ENCODE assay signal across 13 cellular contexts in the genomic region with DNA sequence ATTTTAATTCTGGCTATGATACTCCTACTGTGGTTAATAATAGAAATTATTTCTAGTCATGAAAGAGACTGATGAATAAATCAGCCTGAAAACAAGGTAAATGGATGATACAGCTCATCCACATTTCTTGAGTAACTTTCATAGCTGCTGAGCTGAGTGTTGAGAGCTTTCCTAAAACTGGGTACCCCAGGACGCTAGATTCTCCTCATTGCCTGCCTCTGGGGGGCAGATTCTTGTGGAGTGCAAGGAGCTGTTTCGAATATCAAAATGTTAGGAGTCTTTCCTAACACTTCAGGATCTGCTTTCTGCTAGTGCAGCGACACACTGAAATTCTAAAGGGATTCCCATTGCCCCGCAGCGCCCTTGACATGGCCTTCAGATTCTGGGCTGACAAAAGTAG. TPM values are rescaled to one million over a fixed set of nuclear protein-coding genes. Genes with fewer than 3 reads are reported as not detected.
A peak's percentile ranks its signal among the peaks of the same experiment; 100 is the strongest.
DNase-seq lines count a peak whose midpoint lies in the region; ATAC-seq, FAIRE-seq and TF ChIP-seq lines count a peak whose summit lies in the region.
"Had no signal": no experiment of that assay in that cellular context is flagged by ENCODE, and none has a peak within 500 bp of the region (broad histone marks: within the 10 kb centered on the region; RNA-seq: fewer than 3 reads in every experiment).

No MANE protein-coding gene starts in this region.

- CTCF ChIA-PET in K562 (lab: Yijun Ruan, JAX; ENCODE audit: low intra/inter-chr PET ratio): interaction anchor here (3.4 kb wide), 1 partner anchor 228 kb away, joined by 44 read pairs; no protein-coding TSS in a partner anchor

- H3K79me2 ChIP-seq in K562 (ENCODE audit: control insufficient read depth, insufficient read depth, low read length) (peaks cover 69% of the 10 kb centered on the region), neural progenitor cell (ENCODE audit: low read depth) (peaks cover 56% of the 10 kb centered on the region), MM.1S (ENCODE audit: low read length) (peaks cover 26% of the 10 kb centered on the region)

- intact Hi-C loops in K562 (cut with micrococcal nuclease): loop anchor here (5.0 to 10.0 kb wide), 3 partner anchors 66 to 406 kb away; a partner anchor contains a TSS

- H3K27ac ChIP-seq in KOPT-K1 (ENCODE audit: low read depth, low read length, poor library complexity, severe bottlenecking) (peak overlapping the region; percentile 96), K562 (ENCODE audit: extremely low read depth, low read depth, low read length) (no peak overlapping the region), neural progenitor cell (no peak overlapping the region), MM.1S (ENCODE audit: low read length) (no peak overlapping the region)
- H3K27ac ChIP-seq: esophagus muscularis mucosa had no signal

- peaks cover 16 to 37% of the 10 kb centered on the region in 2 experiments; a peak in 3 of 5 replicates for H3K4me1 ChIP-seq in K562 (replicated peaks in 1 of 2; ENCODE audit: control insufficient read depth in 2 of 2, insufficient read depth in 2 of 2, low read length in 2 of 2)
- peaks cover 22% of the 10 kb centered on the region for H3K4me1 ChIP-seq in neural progenitor cell
- peaks cover 11% of the 10 kb centered on the region for H3K4me1 ChIP-seq in MM.1S (ENCODE audit: low read length)

- DNase-seq in SIG-M5 treated with dmso at 0.1 percent for 504 hours (lab: John Stamatoyannopoulos, UW; ENCODE audit: unreplicated experiment) (peak; percentile 18), SIG-M5 (lab: John Stamatoyannopoulos, UW) (no peak), K562 (ENCODE audit: extremely low read depth in 1 of 4, low spot score in 3 of 4) (peak in 2 of 4 experiments; percentile 16 to 33), neural progenitor cell (ENCODE audit: low spot score) (peak; percentile 35), left lobe of liver (ENCODE audit: low spot score) (no peak), MM.1S (no peak)
- DNase-seq: MV-4-11; NCI-H69; stimulated activated naive CD8-positive, alpha-beta T cell treated with anti-CD3 and anti-CD28 coated beads, Interleukin-15, Interleukin-2, amounts not matched to agents 100 U/mL and 50 U/mL, for 24 hours had no signal

- H3K9me3 ChIP-seq in KOPT-K1 (ENCODE audit: insufficient read depth, low read length, poor library complexity, severe bottlenecking): no peaks in the 10 kb centered on the region
- H3K9me3 ChIP-seq in K562 (replicated peaks; ENCODE audit: control insufficient read depth, insufficient read depth, low read depth, low read length): no peaks in the 10 kb centered on the region
- no peaks in the 10 kb centered on the region for H3K9me3 ChIP-seq in neural progenitor cell (ENCODE audit: low read depth)
- H3K9me3 ChIP-seq in MM.1S (replicated peaks; ENCODE audit: insufficient read depth, low read length): no peaks in the 10 kb centered on the region
- H3K9me3 ChIP-seq: esophagus muscularis mucosa had no signal

- no peak overlapping the region for H2AFZ ChIP-seq in K562 (ENCODE audit: low read depth, low read length)
- no peak overlapping the region for H2AFZ ChIP-seq in neural progenitor cell (replicated peaks)
- no peak overlapping the region for H2AFZ ChIP-seq in MM.1S (ENCODE audit: low read length)

- FAIRE-seq in K562 (lab: Jason Lieb, UNC): no peak
- FAIRE-seq: bronchial epithelial cell had no signal

- TF ChIP-seq CTCF in K562 (IDR thresholded peaks at IDR 0.05 in 2 of 3, conservative IDR thresholded peaks at IDR 0.05 in 1 of 3; ENCODE audit: insufficient read depth in 2 of 3, low read depth in 1 of 3, low read length in 3 of 3) (peak in 2 of 3 experiments; percentile 16 to 35; a peak in 3 of 6 replicates), neural progenitor cell (IDR thresholded peaks at IDR 0.05) (peak; percentile 29), MM.1S (IDR thresholded peaks at IDR 0.05; ENCODE audit: low read length) (no peak)

- H4K20me1 ChIP-seq in K562 (replicated peaks; ENCODE audit: control insufficient read depth, insufficient read depth, low read length) (peaks cover 11% of the 10 kb centered on the region), neural progenitor cell (ENCODE audit: low read depth) (peaks cover 4% of the 10 kb centered on the region), MM.1S (ENCODE audit: insufficient read depth, low read length) (no peaks in the 10 kb centered on the region)

- H3K27me3 ChIP-seq in K562 (ENCODE audit: control insufficient read depth in 2 of 2, insufficient read depth in 2 of 2, low read length in 2 of 2): no peaks in the 10 kb centered on the region
- H3K27me3 ChIP-seq in neural progenitor cell: no peaks in the 10 kb centered on the region
- no peaks in the 10 kb centered on the region for H3K27me3 ChIP-seq in MM.1S (replicated peaks; ENCODE audit: insufficient read depth, low read length)
- H3K27me3 ChIP-seq: esophagus muscularis mucosa had no signal

- TF ChIP-seq POLR2A in K562 (conservative IDR thresholded peaks at IDR 0.05): no peak

- peaks cover 34% of the 10 kb centered on the region for H3K4me1 Mint-ChIP-seq in neural progenitor cell

- H3K36me3 Mint-ChIP-seq in neural progenitor cell: peaks cover 5% of the 10 kb centered on the region

- 60% methylated on average over 5 of the region's 5 CpGs for WGBS in K562 (ENCODE audit: insufficient coverage, low coverage, missing lambda C conversion rate)

- TF ChIP-seq EP300 in K562 (IDR thresholded peaks at IDR 0.05; ENCODE audit: low read length): no peak

- TF ChIP-seq RAD21 in K562 (CRISPR knock-in tag; conservative IDR thresholded peaks at IDR 0.05 in 1 of 2, IDR thresholded peaks at IDR 0.05 in 1 of 2): no peak

- H3K9me3 Mint-ChIP-seq in neural progenitor cell: no peaks in the 10 kb centered on the region

- no peak for ATAC-seq in K562
- no peak for ATAC-seq in GM21786 (IDR thresholded peaks at IDR 0.05; ENCODE audit: unreplicated experiment)
- ATAC-seq in left lobe of liver: no peak
- ATAC-seq: stimulated activated naive CD8-positive, alpha-beta T cell treated with anti-CD3 and anti-CD28 coated beads, Interleukin-15, Interleukin-2, amounts not matched to agents 100 U/mL and 50 U/mL, for 24 hours had no signal

- H3K4me3 ChIP-seq in K562 (no peak overlapping the region; the same call in 1 of the 2 replicates), neural progenitor cell (peak overlapping the region; percentile 77), MM.1S (ENCODE audit: low read length) (no peak overlapping the region)

- H3K4me2 ChIP-seq in K562 (ENCODE audit: insufficient read depth, low read length) (peak overlapping the region; percentile 59), neural progenitor cell (peak overlapping the region; percentile 87), MM.1S (ENCODE audit: low read depth, low read length) (no peak overlapping the region)

- POLR2A ChIA-PET in K562 (lab: Yijun Ruan, JAX): interaction anchor here (1.5 to 1.9 kb wide), 2 partner anchors 16 to 18 kb away, joined by 5 to 6 read pairs; no protein-coding TSS in a partner anchor

- H3K36me3 ChIP-seq in KOPT-K1 (ENCODE audit: insufficient read depth, low read length) (peaks cover 19% of the 10 kb centered on the region), K562 (ENCODE audit: control insufficient read depth, insufficient read depth, low read length) (peaks cover 24% of the 10 kb centered on the region), neural progenitor cell (peaks cover 7% of the 10 kb centered on the region), MM.1S (replicated peaks; ENCODE audit: insufficient read depth, low read length) (no peaks in the 10 kb centered on the region)
- H3K36me3 ChIP-seq: esophagus muscularis mucosa had no signal

- no peaks in the 10 kb centered on the region for H3K9me1 ChIP-seq in K562 (ENCODE audit: control insufficient read depth, insufficient read depth, low read length)

- in situ Hi-C loops in K562 (cut with MboI): loop anchor here (5.0 kb wide), 1 partner anchor 226 kb away; no protein-coding TSS in a partner anchor

- no peaks in the 10 kb centered on the region for H3K9me2 ChIP-seq in MM.1S (replicated peaks; ENCODE audit: insufficient read depth, low read length)

- H3K9ac ChIP-seq in K562 (ENCODE audit: insufficient read depth in 1 of 2, low read depth in 2 of 2, low read length in 2 of 2) (peak overlapping the region; percentile 5 to 92; a peak in 2 of 4 replicates), neural progenitor cell (no peak overlapping the region), MM.1S (ENCODE audit: low read length) (no peak overlapping the region)

- peak overlapping the region; percentile 32 for H3K27ac Mint-ChIP-seq in neural progenitor cell

- no peaks in the 10 kb centered on the region for H3F3A ChIP-seq in neural progenitor cell (ENCODE audit: low read depth)
- H3F3A ChIP-seq in MM.1S (ENCODE audit: insufficient read depth, low read length): 0 out of 2 replicates have a peak, but pooled peaks cover 7% of the 10 kb centered on the region

- H3K27me3 Mint-ChIP-seq in neural progenitor cell (ENCODE audit: insufficient read depth, low read depth): peaks cover 8% of the 10 kb centered on the region

- H3K4me3 Mint-ChIP-seq in neural progenitor cell: peak overlapping the region; percentile 77

- no TSS peak for BruUV-seq in K562 (replicated peaks; lab: Mats Ljungman, UMichigan)

TF ChIP-seq in K562, 482 proteins besides CTCF, POLR2A, EP300 and RAD21 (continues in another document):
- no peak for TF ChIP-seq ARHGAP35 (IDR thresholded peaks at IDR 0.05; ENCODE audit: partially characterized antibody)
- TF ChIP-seq TBL1XR1 (IDR thresholded peaks at IDR 0.05; ENCODE audit: low read length in 2 of 2): peak in 1 of 2 experiments; percentile 5; a peak in 1 of 4 replicates
- no peak for TF ChIP-seq CBX5 (IDR thresholded peaks at IDR 0.05; ENCODE audit: borderline replicate concordance, low read depth)

RNA-seq across cellular contexts. Expression of a gene that starts 2.1 kb away (rescaled TPM):
- total RNA-seq in K562 (2011; cell fraction: chromatin; rRNA removed; ENCODE audit: low replicate concordance): 9.7 and 28.6 TPM in 2 replicates
- 3.0 and 4.3 TPM in 2 replicates for total RNA-seq in K562 (2011; cell fraction: nucleolus; rRNA removed)
- total RNA-seq in K562 (2011; cell fraction: nucleoplasm; rRNA removed): 10.0 and 12.1 TPM in 2 replicates
- 43.9 and 46.4 TPM in 2 replicates for total RNA-seq in K562 (2014; rRNA removed)
- total RNA-seq in K562 (2014; rRNA removed; fragmentation: Illumina TruSeq; extraction: Trizol): 65.0 and 74.6 TPM in 2 replicates
- total RNA-seq in K562 (2015; rRNA removed; fragmentation: Illumina TruSeq; extraction: Trizol): 52.4 and 55.4 TPM in 2 replicates
- total RNA-seq in K562 (2021): 38.9 and 39.0 TPM in 2 replicates
- 25.9 and 35.3 TPM in 2 replicates for polyA plus RNA-seq in K562 (2011; rRNA removed)
- polyA plus RNA-seq in K562 (2011; cell fraction: cytosol; rRNA removed): 1.6 and 7.7 TPM in 2 replicates
- polyA plus RNA-seq in K562 (2011; cell fraction: nucleus; rRNA removed): 4.1 and 7.2 TPM in 2 replicates
- polyA plus RNA-seq in K562 (2012): 39.1 and 55.6 TPM in 2 replicates
- polyA plus RNA-seq in K562 (2014; fragmentation: Illumina TruSeq; extraction: Trizol): 78.2 and 94.1 TPM in 2 replicates
- 10 to 100 TPM; 59.9 to 74.8 TPM for polyA plus RNA-seq in K562 (2014; fragmentation: Nextera tagmentation; extraction: Ambion mirVana)
- polyA plus RNA-seq in K562 (2014; rRNA removed): 54.5 and 74.2 TPM in 2 replicates
- polyA minus RNA-seq in K562 (2011; rRNA and poly(A)+ RNA removed): 34.8 and 51.6 TPM in 2 replicates
- polyA minus RNA-seq in K562 (2011; cell fraction: cytosol; rRNA and poly(A)+ RNA removed): 12.6 and 14.8 TPM in 2 replicates
- polyA minus RNA-seq in K562 (2011; cell fraction: nucleus; rRNA and poly(A)+ RNA removed): 6.2 and 19.0 TPM in 2 replicates
- total RNA-seq in neural progenitor cell (ENCODE audit: low replicate concordance): 42.2 and 74.6 TPM in 2 replicates
- not detected for total RNA-seq in left lobe of liver

Comparison
In these comparisons a context has a peak if more than half of its experiments do, and no peak if none do; other contexts are left out.
1. DNase-seq: peak in SIG-M5 treated with dmso at 0.1 percent for 504 hours (single experiment) and neural progenitor cell (single experiment); none in SIG-M5 (single experiment), left lobe of liver (single experiment) and MM.1S (single experiment).
2. H3K9ac ChIP-seq: peak in K562 (2 of 2); none in neural progenitor cell (single experiment) and MM.1S (single experiment).